Comparison of ENCODE assay signal across 9 cellular contexts in the genomic region with DNA sequence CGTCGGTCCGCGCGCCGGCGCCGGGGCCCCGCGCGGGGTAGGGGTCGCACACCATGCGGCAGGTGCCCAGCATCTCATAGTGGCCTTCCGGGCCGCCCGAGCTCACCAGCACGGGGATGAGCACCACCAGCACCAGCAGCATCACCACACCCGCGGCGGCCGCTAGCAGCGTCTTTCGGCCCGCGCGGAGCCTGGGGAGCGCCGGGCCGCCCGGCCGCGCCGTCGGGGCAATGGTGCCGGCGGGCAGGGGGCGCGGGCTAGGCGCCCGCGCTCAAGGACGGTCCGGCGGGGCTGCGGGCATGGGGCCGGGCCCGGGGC.
DNase-seq lines count a peak whose midpoint lies in the region; ATAC-seq and TF ChIP-seq lines count a peak whose summit lies in the region.
"Had no signal": no experiment of that assay in that cellular context is flagged by ENCODE, and none has a peak within 500 bp of the region (broad histone marks: within the 10 kb centered on the region; RNA-seq: fewer than 3 reads in every experiment).

No MANE protein-coding gene starts in this region.

- peaks cover 2% of the 10 kb centered on the region for H3K36me3 Mint-ChIP-seq in T-helper 2 cell treated with Interferon-gamma antibody and Interleukin-4, amounts not matched to agents 5 μg/mL and 100 μg/mL, for 36 hours (ENCODE audit: low read depth)

- H3K9me3 Mint-ChIP-seq in T-helper 2 cell treated with Interferon-gamma antibody and Interleukin-4, amounts not matched to agents 5 μg/mL and 100 μg/mL, for 36 hours = no peaks in the 10 kb centered on the region
- H3K9me3 Mint-ChIP-seq: activated CD8-positive, alpha-beta T cell treated with anti-CD3 and anti-CD28 coated beads for 36 hours had no signal

- no peak overlapping the region for H3K4me3 Mint-ChIP-seq in T-helper 2 cell treated with Interferon-gamma antibody and Interleukin-4, amounts not matched to agents 5 μg/mL and 100 μg/mL, for 36 hours

- DNase-seq in coronary artery (ENCODE audit: low spot score) (no peak), RKO (ENCODE audit: low spot score) (no peak), NCI-H2227 (lab: John Stamatoyannopoulos, UW; ENCODE audit: unreplicated experiment) (no peak)
- DNase-seq in T-helper 2 cell treated with Interferon-gamma antibody and Interleukin-4, amounts not matched to agents 5 μg/mL and 100 μg/mL, for 36 hours (ENCODE audit: low spot score) = no peak

- H3K4me1 Mint-ChIP-seq in T-helper 2 cell treated with Interferon-gamma antibody and Interleukin-4, amounts not matched to agents 5 μg/mL and 100 μg/mL, for 36 hours (ENCODE audit: low read depth) = peaks cover 19% of the 10 kb centered on the region

- H3K27ac ChIP-seq in coronary artery (no peak overlapping the region), skin epidermis (no peak overlapping the region)
- H3K27ac ChIP-seq: neutrophil had no signal

- H3K27me3 Mint-ChIP-seq in T-helper 2 cell treated with Interferon-gamma antibody and Interleukin-4, amounts not matched to agents 5 μg/mL and 100 μg/mL, for 36 hours (ENCODE audit: low read depth) = peaks cover 78% of the 10 kb centered on the region

- H3K27ac Mint-ChIP-seq in T-helper 2 cell treated with Interferon-gamma antibody and Interleukin-4, amounts not matched to agents 5 μg/mL and 100 μg/mL, for 36 hours = no peak overlapping the region
- H3K27ac Mint-ChIP-seq: activated CD8-positive, alpha-beta T cell treated with anti-CD3 and anti-CD28 coated beads for 36 hours had no signal

- H3K4me3 ChIP-seq in coronary artery (peak overlapping the region; percentile 62), skin epidermis (peak overlapping the region in 4 of 7 experiments; percentile 12 to 45 (median 27))

- no peak for TF ChIP-seq CTCF in coronary artery (IDR thresholded peaks at IDR 0.05)

- peak; percentile 18 for ATAC-seq in GM18909 (IDR thresholded peaks at IDR 0.05; ENCODE audit: poor library complexity, unreplicated experiment)
- ATAC-seq in HG03039 (IDR thresholded peaks at IDR 0.05; ENCODE audit: unreplicated experiment) = peak; percentile 6
